Comparison of ENCODE assay signal across 8 cellular contexts in the genomic region with DNA sequence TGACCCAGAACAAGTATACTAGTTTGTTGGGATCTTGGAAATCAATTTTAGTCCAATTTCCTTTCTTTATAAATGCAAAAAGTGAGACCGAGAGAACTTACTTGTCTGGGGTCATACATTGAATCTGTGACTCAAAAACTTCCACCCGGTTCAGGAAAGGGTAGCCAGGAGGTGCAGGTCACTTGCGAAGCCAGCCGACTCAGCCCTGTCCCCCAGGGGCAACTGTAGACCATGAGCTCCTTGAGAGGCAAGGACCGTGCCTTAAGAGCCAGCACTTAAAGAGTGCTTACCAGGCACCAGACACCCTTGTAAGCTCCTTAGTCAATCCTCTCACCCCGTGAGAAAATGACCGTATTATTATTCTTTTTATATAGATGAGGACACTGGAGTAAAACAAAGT. TPM values are rescaled to one million over a fixed set of nuclear protein-coding genes. Genes with fewer than 3 reads are reported as not detected.
DNase-seq lines count a peak whose midpoint lies in the region; ATAC-seq and TF ChIP-seq lines count a peak whose summit lies in the region.

No MANE protein-coding gene starts in this region.

- intact Hi-C loops in body of pancreas (cut with DNase I) (no loop called here), vagina (cut with DNase I) (no loop called here)

- H3K9ac ChIP-seq in mesenchymal stem cell (ENCODE audit: low read length): peak overlapping the region; percentile 94

- ATAC-seq in stimulated activated naive CD8-positive, alpha-beta T cell treated with anti-CD3 and anti-CD28 coated beads, Interleukin-15, Interleukin-2, amounts not matched to agents 100 U/mL and 50 U/mL, for 24 hours: no peak
- ATAC-seq in body of pancreas (no peak), GM21528 (IDR thresholded peaks at IDR 0.05; ENCODE audit: low FRiP score, unreplicated experiment) (no peak)

- peak overlapping the region; percentile 23 for H2AK5ac ChIP-seq in mesenchymal stem cell (ENCODE audit: low read length, severe bottlenecking)

- peak overlapping the region; percentile 96 for H3K27ac Mint-ChIP-seq in stimulated activated naive CD8-positive, alpha-beta T cell treated with anti-CD3 and anti-CD28 coated beads, Interleukin-15, Interleukin-2, amounts not matched to agents 100 ng/mL and 50 ng/mL, for 24 hours

- 78 to 90% methylated on average over 7 of the region's 7 CpGs for WGBS in body of pancreas, 2 donors
- WGBS in mesenchymal stem cell: 84% methylated on average over 5 of the region's 7 CpGs

- peaks cover 15% of the 10 kb centered on the region for H3K4me1 ChIP-seq in body of pancreas
- peaks cover 5% of the 10 kb centered on the region for H3K4me1 ChIP-seq in mesenchymal stem cell (ENCODE audit: control insufficient read depth, insufficient read depth, low read depth, low read length)
- peaks cover 20% of the 10 kb centered on the region for H3K4me1 ChIP-seq in vagina

- H2BK12ac ChIP-seq in mesenchymal stem cell (ENCODE audit: low read length in 2 of 2): no peak overlapping the region

- H2BK15ac ChIP-seq in mesenchymal stem cell (ENCODE audit: low read depth, poor library complexity, severe bottlenecking): no peak overlapping the region

- peaks cover 3% of the 10 kb centered on the region for H3K27me3 Mint-ChIP-seq in stimulated activated naive CD8-positive, alpha-beta T cell treated with anti-CD3 and anti-CD28 coated beads, Interleukin-15, Interleukin-2, amounts not matched to agents 100 ng/mL and 50 ng/mL, for 24 hours

- H4K8ac ChIP-seq in mesenchymal stem cell (ENCODE audit: low read length): peak overlapping the region; percentile 87

- H4K91ac ChIP-seq in mesenchymal stem cell (ENCODE audit: low read length): no peak overlapping the region

- no peak for TF ChIP-seq POLR2A in body of pancreas (IDR thresholded peaks at IDR 0.05)
- TF ChIP-seq POLR2A in vagina (IDR thresholded peaks at IDR 0.05): no peak

- H3K18ac ChIP-seq in mesenchymal stem cell (ENCODE audit: low read depth in 1 of 2, low read length in 2 of 2): peak overlapping the region in 1 of 2 experiments; percentile 74

- H3K36me3 ChIP-seq in body of pancreas (replicated peaks in 1 of 2; ENCODE audit: insufficient read depth in 1 of 2, low read depth in 2 of 2) (no peaks in the 10 kb centered on the region), mesenchymal stem cell (ENCODE audit: control insufficient read depth in 1 of 2, insufficient read depth in 2 of 2, low read depth in 1 of 2, low read length in 2 of 2) (peaks cover 0 to 2% of the 10 kb centered on the region in 2 experiments), vagina (no peaks in the 10 kb centered on the region)

- DNase-seq in stimulated activated naive CD8-positive, alpha-beta T cell treated with anti-CD3 and anti-CD28 coated beads, Interleukin-15, Interleukin-2, amounts not matched to agents 100 U/mL and 50 U/mL, for 24 hours: no peak
- no peak for DNase-seq in body of pancreas
- DNase-seq in mesenchymal stem cell: no peak
- DNase-seq in vagina (ENCODE audit: extremely low spot score in 2 of 2): no peak
- no peak for DNase-seq in pons (ENCODE audit: low spot score)
- DNase-seq in NOMO-1 treated with dmso at 0.1 percent for 144 hours (lab: John Stamatoyannopoulos, UW; ENCODE audit: unreplicated experiment): no peak

- H3K4me1 Mint-ChIP-seq in stimulated activated naive CD8-positive, alpha-beta T cell treated with anti-CD3 and anti-CD28 coated beads, Interleukin-15, Interleukin-2, amounts not matched to agents 100 ng/mL and 50 ng/mL, for 24 hours (ENCODE audit: low read depth): peaks cover 37% of the 10 kb centered on the region

- H3K27me3 ChIP-seq in body of pancreas (no peaks in the 10 kb centered on the region), mesenchymal stem cell (ENCODE audit: control insufficient read depth in 1 of 2, insufficient read depth in 1 of 2, low read length in 2 of 2) (peaks cover 5 to 14% of the 10 kb centered on the region in 2 experiments), vagina (no peaks in the 10 kb centered on the region)

- H2AFZ ChIP-seq in mesenchymal stem cell (ENCODE audit: low read depth, low read length): no peak overlapping the region

- H2BK5ac ChIP-seq in mesenchymal stem cell (ENCODE audit: low read depth, low read length, poor library complexity, severe bottlenecking): no peak overlapping the region

- H3K27ac ChIP-seq in body of pancreas (peak overlapping the region; percentile 84 to 91 (median 88)), mesenchymal stem cell (ENCODE audit: low read length, poor library complexity, severe bottlenecking) (peak overlapping the region; percentile 82), vagina (peak overlapping the region; percentile 88)

- H2BK120ac ChIP-seq in mesenchymal stem cell (ENCODE audit: low read depth, low read length): no peak overlapping the region

- H3K23ac ChIP-seq in mesenchymal stem cell (ENCODE audit: low read length in 2 of 2): no peak overlapping the region

- H3K4me2 ChIP-seq in mesenchymal stem cell (ENCODE audit: low read length, poor library complexity, severe bottlenecking): peak overlapping the region; percentile 82

- H3K14ac ChIP-seq in mesenchymal stem cell (ENCODE audit: low read length in 2 of 2): no peak overlapping the region

- H3K9me3 ChIP-seq in body of pancreas (no peaks in the 10 kb centered on the region), mesenchymal stem cell (ENCODE audit: control insufficient read depth, low read length) (no peaks in the 10 kb centered on the region), vagina (no peaks in the 10 kb centered on the region)

- TF ChIP-seq CTCF in body of pancreas (IDR thresholded peaks at IDR 0.05) (no peak), vagina (IDR thresholded peaks at IDR 0.05) (no peak)

- peak overlapping the region; percentile 94 for H3K4me3 Mint-ChIP-seq in stimulated activated naive CD8-positive, alpha-beta T cell treated with anti-CD3 and anti-CD28 coated beads, Interleukin-15, Interleukin-2, amounts not matched to agents 100 ng/mL and 50 ng/mL, for 24 hours

- H3K79me1 ChIP-seq in mesenchymal stem cell (replicated peaks; ENCODE audit: low read length, poor library complexity, severe bottlenecking): peaks cover 10% of the 10 kb centered on the region

- H3K9me3 Mint-ChIP-seq in stimulated activated naive CD8-positive, alpha-beta T cell treated with anti-CD3 and anti-CD28 coated beads, Interleukin-15, Interleukin-2, amounts not matched to agents 100 ng/mL and 50 ng/mL, for 24 hours: no peaks in the 10 kb centered on the region

- H3K4me3 ChIP-seq in body of pancreas (peak overlapping the region; percentile 50 to 82), mesenchymal stem cell (ENCODE audit: insufficient read depth in 1 of 2, low read depth in 1 of 2, low read length in 2 of 2) (peak overlapping the region in 1 of 2 experiments; percentile 89), vagina (peak overlapping the region; percentile 72 to 74)

- no peak overlapping the region for H3K4ac ChIP-seq in mesenchymal stem cell (ENCODE audit: low read depth in 1 of 2, low read length in 2 of 2)

- H3K36me3 Mint-ChIP-seq in stimulated activated naive CD8-positive, alpha-beta T cell treated with anti-CD3 and anti-CD28 coated beads, Interleukin-15, Interleukin-2, amounts not matched to agents 100 ng/mL and 50 ng/mL, for 24 hours (ENCODE audit: low read depth): no peaks in the 10 kb centered on the region

RNA-seq across cellular contexts. Expression of a gene that starts 0.5 kb away (rescaled TPM):
- total RNA-seq in body of pancreas (1 to 10 TPM; 1.3 to 3.6 TPM), vagina (2.7 TPM)
- 4.1 TPM for polyA plus RNA-seq in mesenchymal stem cell (2013, experiment 1 of 2)
- 4.4 TPM for polyA plus RNA-seq in mesenchymal stem cell (2013, experiment 2 of 2)

RNA-seq across cellular contexts. Expression of a gene that starts 15.2 kb away (rescaled TPM):
- total RNA-seq in body of pancreas: 10 to 100 TPM; 10.1 to 13.2 TPM
- 23.5 TPM for polyA plus RNA-seq in mesenchymal stem cell (2013, experiment 1 of 2)
- polyA plus RNA-seq in mesenchymal stem cell (2013, experiment 2 of 2): 22.0 TPM
- 15.7 TPM for total RNA-seq in vagina
